In the genomic region with DNA sequence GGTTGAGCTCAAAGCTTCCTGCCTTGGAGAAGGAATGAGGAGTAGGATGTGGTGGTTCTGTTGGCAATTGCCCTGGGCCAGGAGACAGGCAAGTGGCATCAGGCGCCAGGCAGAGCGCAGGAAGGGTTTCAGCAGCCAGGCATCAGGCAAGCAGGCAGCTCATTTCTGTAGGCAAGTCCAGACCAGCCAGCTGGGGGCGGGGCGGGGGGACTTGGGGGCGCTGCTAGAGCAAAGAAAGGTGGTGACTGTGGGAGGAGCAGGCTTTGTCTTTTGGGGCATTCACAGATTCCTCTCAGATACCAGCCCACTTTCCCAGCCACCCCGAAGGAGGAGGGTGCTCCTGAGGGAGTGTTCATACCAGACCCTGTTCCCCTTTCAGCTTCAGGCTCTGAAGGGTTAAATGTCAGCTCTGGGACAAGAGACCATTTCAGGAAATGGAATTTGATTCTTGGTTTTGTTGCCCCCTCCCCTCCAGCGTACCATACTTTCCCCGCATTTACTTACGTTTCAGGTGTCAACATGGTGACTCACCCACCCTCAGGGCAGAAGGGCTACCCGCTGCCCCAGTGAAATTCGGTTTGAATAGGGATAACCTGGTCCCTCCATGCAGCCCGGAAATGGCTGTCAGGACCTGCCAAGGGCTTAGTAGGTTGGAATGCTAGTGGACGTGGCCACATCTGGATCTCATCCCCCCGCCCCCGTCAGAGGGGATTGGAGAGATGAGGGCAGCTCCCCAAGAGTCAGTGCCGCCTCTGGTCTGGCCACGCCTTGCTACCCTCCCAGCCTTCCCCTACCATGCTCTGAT, we compare ENCODE assay signal across 10 cellular contexts. TPM values are rescaled to one million over a fixed set of nuclear protein-coding genes. Genes with fewer than 3 reads are reported as not detected.
A peak's percentile ranks its signal among the peaks of the same experiment; 100 is the strongest.
DNase-seq lines count a peak whose midpoint lies in the region; ATAC-seq and TF ChIP-seq lines count a peak whose summit lies in the region.
"Had no signal": no experiment of that assay in that cellular context is flagged by ENCODE, and none has a peak within 500 bp of the region (broad histone marks: within the 10 kb centered on the region; RNA-seq: fewer than 3 reads in every experiment).

No MANE protein-coding gene starts in this region.

- POLR2A ChIA-PET in HCT116 (lab: Charles Lee): interaction anchor here (0.6 to 2.5 kb wide), 3 partner anchors 13 to 235 kb away, joined by 3 to 9 read pairs (median 4); partner anchors contain the start of gene NGFR

- WGBS in hepatocyte (ENCODE audit: low lambda C conversion rate, missing lambda C conversion rate): 19% methylated on average over 16 of the region's 17 CpGs

- CTCF ChIA-PET in HCT116 (lab: Charles Lee): interaction anchor here (1.1 to 4.7 kb wide), 2 partner anchors 12 to 48 kb away, joined by 5 to 28 read pairs; partner anchors contain the start of gene NGFR

- TF ChIP-seq RAD21 in HCT116 (IDR thresholded peaks at IDR 0.05; ENCODE audit: low read depth): no peak

- peak overlapping the region; percentile 27; the same call in 1 of the 2 replicates for H3K27ac ChIP-seq in HCT116 (ENCODE audit: low read depth, low read length)
- H3K27ac ChIP-seq in hepatocyte: peak overlapping the region; percentile 63

- H3K4me3 ChIP-seq in HCT116 (replicated peaks in 1 of 2; ENCODE audit: low read depth in 1 of 2, low read length in 2 of 2) (peak overlapping the region; percentile 18 to 37), hepatocyte (no peak overlapping the region)

- intact Hi-C loops in HCT116 (cut with micrococcal nuclease): no loop called here

- H3K79me2 ChIP-seq in HCT116 (ENCODE audit: insufficient read depth, low read length) (no peaks in the 10 kb centered on the region), hepatocyte (no peaks in the 10 kb centered on the region)

- no peaks in the 10 kb centered on the region for H3K36me3 ChIP-seq in HCT116 (ENCODE audit: control insufficient read depth in 1 of 2, insufficient read depth in 2 of 2, low read length in 2 of 2)
- no peaks in the 10 kb centered on the region for H3K36me3 ChIP-seq in hepatocyte (replicated peaks; ENCODE audit: insufficient read depth, low read depth)

- H3K9me3 ChIP-seq in HCT116 (ENCODE audit: control insufficient read depth in 1 of 2, insufficient read depth in 1 of 2, low read depth in 1 of 2, low read length in 2 of 2) (no peaks in the 10 kb centered on the region), hepatocyte (ENCODE audit: low read depth) (no peaks in the 10 kb centered on the region)

- TF ChIP-seq CTCF in HCT116 (IDR thresholded peaks at IDR 0.05 in 2 of 3, conservative IDR thresholded peaks at IDR 0.05 in 1 of 3; ENCODE audit: borderline replicate concordance in 1 of 3, insufficient read depth in 1 of 3, low read depth in 2 of 3, low read length in 2 of 3) (no peak), hepatocyte (IDR thresholded peaks at IDR 0.05; ENCODE audit: poor library complexity) (no peak), GM20000 (IDR thresholded peaks at IDR 0.05; ENCODE audit: extremely low read depth, missing control alignments) (no peak)

- DNase-seq in AG08395 (ENCODE audit: low spot score) (peak; percentile 41), HCT116 (ENCODE audit: low read depth, low spot score) (peak; percentile 52), hepatocyte (ENCODE audit: low spot score) (peak; percentile 64), NCI-H2227 treated with DMSO at 0.1 percent for 48 hours (lab: John Stamatoyannopoulos, UW) (no peak), GM20000 (ENCODE audit: low spot score) (no peak), superior temporal gyrus (ENCODE audit: extremely low spot score) (no peak), NCI-H1930 (lab: John Stamatoyannopoulos, UW) (no peak)
- DNase-seq: activated effector memory CD4-positive, alpha-beta T cell treated with anti-CD3 and anti-CD28 coated beads, Interleukin-2, amount 50 U/mL, for 16 hours; NCI-H526 treated with DMSO at 0.1 percent for 48 hours had no signal

- no peaks in the 10 kb centered on the region for H3K27me3 ChIP-seq in HCT116 (ENCODE audit: insufficient read depth, low read length)
- no peaks in the 10 kb centered on the region for H3K27me3 ChIP-seq in hepatocyte

- H3K9me2 ChIP-seq in HCT116 (ENCODE audit: insufficient read depth) (no peaks in the 10 kb centered on the region), hepatocyte (replicated peaks; ENCODE audit: insufficient read depth) (no peaks in the 10 kb centered on the region)

- no TSS peak for BruUV-seq in HCT116 (replicated peaks; lab: Mats Ljungman, UMichigan)

- peak overlapping the region; percentile 18; the same call in 1 of the 2 replicates for H3K9ac ChIP-seq in HCT116 (ENCODE audit: low read length)

- H3K4me1 ChIP-seq in HCT116 (ENCODE audit: control insufficient read depth in 1 of 2, insufficient read depth in 2 of 2, low read length in 2 of 2): peaks cover 21 to 25% of the 10 kb centered on the region in 2 experiments
- peaks cover 13% of the 10 kb centered on the region for H3K4me1 ChIP-seq in hepatocyte (ENCODE audit: insufficient read depth)

- ATAC-seq in HCT116: peak; percentile 78

- H3K4me2 ChIP-seq in HCT116 (ENCODE audit: low read length) (peak overlapping the region; percentile 74), hepatocyte (peak overlapping the region; percentile 12)

- H4K20me1 ChIP-seq in HCT116 (ENCODE audit: insufficient read depth): no peaks in the 10 kb centered on the region
- H4K20me1 ChIP-seq in hepatocyte (ENCODE audit: insufficient read depth, poor library complexity, severe bottlenecking): no peaks in the 10 kb centered on the region

- no peak for TF ChIP-seq POLR2A in HCT116 (IDR thresholded peaks at IDR 0.05; ENCODE audit: borderline replicate concordance, extremely low read depth, insufficient read depth, insufficient read length)

- RAD21 ChIA-PET in HCT116 (lab: Charles Lee; ENCODE audit: low non-redundant PET in 1 of 2, low total read pairs in 2 of 2, uncharacterized antibody in 2 of 2, unreplicated experiment in 2 of 2): interaction anchor here in 1 of 2 experiments (0.5 kb wide), 1 partner anchor 32 kb away, joined by 3 read pairs; no protein-coding TSS in a partner anchor

- H2AFZ ChIP-seq in HCT116 (ENCODE audit: low read depth, low read length, poor library complexity, severe bottlenecking) (peak overlapping the region; percentile 79), hepatocyte (no peak overlapping the region)

TF ChIP-seq in HCT116, 20 proteins besides CTCF, POLR2A, EP300 and RAD21 (continues in another document):
- TF ChIP-seq REST (IDR thresholded peaks at IDR 0.05; ENCODE audit: low read depth): no peak
- TF ChIP-seq POLR2AphosphoS5 (IDR thresholded peaks at IDR 0.05; ENCODE audit: low read depth, low read length): peak; percentile 30; the same call in 1 of the 2 replicates

TF ChIP-seq in PFSK-1, 5 proteins besides CTCF, POLR2A, EP300 and RAD21:
- TF ChIP-seq REST (IDR thresholded peaks at IDR 0.05; ENCODE audit: insufficient read depth in 1 of 2, low read depth in 2 of 2, low read length in 2 of 2): no peak
- TF ChIP-seq POLR2AphosphoS5 (IDR thresholded peaks at IDR 0.05; ENCODE audit: low read depth, low read length): no peak
- TF ChIP-seq TAF1 (IDR thresholded peaks at IDR 0.05; ENCODE audit: borderline replicate concordance, insufficient read depth, low read length): no peak
- no peak for TF ChIP-seq SIN3A (IDR thresholded peaks at IDR 0.05; ENCODE audit: borderline replicate concordance, insufficient read depth, low read length)
- TF ChIP-seq FOXP2 (optimal IDR thresholded peaks at IDR 0.05; ENCODE audit: borderline replicate concordance, extremely low read depth, extremely low read length, insufficient read depth): peak; percentile 72

RNA-seq across cellular contexts. Expression of gene NGFR, which starts 13.2 kb away (rescaled TPM):
- total RNA-seq in HCT116 (2021; ENCODE audit: unreplicated experiment): 6.1 TPM
- 6.0 and 8.4 TPM in 2 replicates for polyA plus RNA-seq in HCT116 (2012)
- 82.0 TPM for polyA plus RNA-seq in PFSK-1 (2012; ENCODE audit: insufficient read length, low read depth)
- 2.4 and 3.6 TPM in 2 replicates for total RNA-seq in hepatocyte
- 5.5 and 5.6 TPM in 2 replicates for polyA plus RNA-seq in hepatocyte

Comparison
In these comparisons a context has a peak if more than half of its experiments do, and no peak if none do; other contexts are left out.
1. DNase-seq: peak in AG08395 (single experiment), HCT116 (single experiment) and hepatocyte (single experiment); none in NCI-H2227 treated with DMSO at 0.1 percent for 48 hours (single experiment), GM20000 (single experiment), superior temporal gyrus (single experiment) and NCI-H1930 (0 of 2).